In genomic region chr10:72097448-72098300, GRCh38 we compare ENCODE assay signal across 9 cellular contexts. TPM values are rescaled to one million over a fixed set of nuclear protein-coding genes. Genes with fewer than 3 reads are reported as not detected.
A peak's percentile ranks its signal among the peaks of the same experiment; 100 is the strongest.
DNase-seq lines count a peak whose midpoint lies in the region; ATAC-seq and TF ChIP-seq lines count a peak whose summit lies in the region.
"Had no signal": no experiment of that assay in that cellular context is flagged by ENCODE, and none has a peak within 500 bp of the region (broad histone marks: within the 10 kb centered on the region; RNA-seq: fewer than 3 reads in every experiment).

No MANE protein-coding gene starts in this region.

- CTCF ChIA-PET in Caco-2 (lab: Charles Lee), result interaction anchor here (1.5 kb wide), 1 partner anchor 28 kb away, joined by 4 read pairs; no protein-coding TSS in a partner anchor

- H3K36me3 ChIP-seq in Caco-2 (ENCODE audit: control insufficient read depth, insufficient read depth, low read length), result no peaks in the 10 kb centered on the region

- no peaks in the 10 kb centered on the region for H3K9me3 ChIP-seq in Caco-2

- H3K4me1 ChIP-seq in Caco-2, result peaks cover 49% of the 10 kb centered on the region

- H3K36me3 Mint-ChIP-seq in Caco-2 (ENCODE audit: insufficient read depth, unreplicated experiment) (peaks cover 41% of the 10 kb centered on the region), glutamatergic neuron (ENCODE audit: unreplicated experiment) (no peaks in the 10 kb centered on the region)

- intact Hi-C loops in Caco-2 (cut with micrococcal nuclease; ENCODE audit: unreplicated experiment) (loop anchor here (2.0 to 5.0 kb wide), 3 partner anchors 50 to 175 kb away; partner anchors contain the start of gene DDIT4), sciatic nerve (cut with DNase I) (no loop called here)

- DNase-seq in Caco-2 (peak; percentile 62 to 82), M059J (ENCODE audit: low read depth) (peak; percentile 95), choroid plexus epithelial cell (ENCODE audit: low read depth) (peak; percentile 91), mucosa of gallbladder (ENCODE audit: low spot score) (peak; percentile 79), glutamatergic neuron (no peak), sciatic nerve (ENCODE audit: low spot score) (no peak), pons (ENCODE audit: low spot score) (no peak)
- DNase-seq: activated CD8-positive, alpha-beta memory T cell treated with anti-CD3 and anti-CD28 coated beads, Interleukin-2, amount 10 ng/mL, durations not matched to agents 7 days and 5 days had no signal

- H3K4me3 Mint-ChIP-seq in Caco-2 (ENCODE audit: unreplicated experiment) (peak overlapping the region; percentile 14), glutamatergic neuron (ENCODE audit: unreplicated experiment) (no peak overlapping the region)
- H3K4me3 Mint-ChIP-seq: activated CD8-positive, alpha-beta memory T cell treated with anti-CD3 and anti-CD28 coated beads, Interleukin-2, amount 10 ng/mL, durations not matched to agents 7 days and 5 days had no signal

- H3K27ac Mint-ChIP-seq in Caco-2 (ENCODE audit: unreplicated experiment) (peak overlapping the region; percentile 65), glutamatergic neuron (ENCODE audit: unreplicated experiment) (no peak overlapping the region)
- H3K27ac Mint-ChIP-seq: activated CD8-positive, alpha-beta memory T cell treated with anti-CD3 and anti-CD28 coated beads, Interleukin-2, amount 10 ng/mL, durations not matched to agents 7 days and 5 days had no signal

- H3K4me3 ChIP-seq in Caco-2 (ENCODE audit: low read depth, low read length), result no peak overlapping the region
- H3K4me3 ChIP-seq in choroid plexus epithelial cell (ENCODE audit: low read depth, low read length), result no peak overlapping the region

- TSS peak; percentile 98 for BruUV-seq in Caco-2 (replicated peaks; lab: Mats Ljungman, UMichigan)

- POLR2A ChIA-PET in Caco-2 (lab: Charles Lee), result interaction anchor here (0.6 kb wide), 1 partner anchor 67 kb away, joined by 3 read pairs; no protein-coding TSS in a partner anchor

- ATAC-seq in sciatic nerve, result no peak
- no peak for ATAC-seq in GM18520 (IDR thresholded peaks at IDR 0.05; ENCODE audit: unreplicated experiment)
- ATAC-seq: activated CD8-positive, alpha-beta memory T cell treated with anti-CD3 and anti-CD28 coated beads, Interleukin-2, amount 10 ng/mL, durations not matched to agents 7 days and 5 days had no signal

- H3K9me3 Mint-ChIP-seq in Caco-2 (ENCODE audit: unreplicated experiment) (no peaks in the 10 kb centered on the region), glutamatergic neuron (ENCODE audit: unreplicated experiment) (no peaks in the 10 kb centered on the region)

- no peaks in the 10 kb centered on the region for H3K27me3 ChIP-seq in Caco-2 (replicated peaks; ENCODE audit: control insufficient read depth, insufficient read depth, low read length)

- H3K4me1 Mint-ChIP-seq in Caco-2 (ENCODE audit: low read depth, unreplicated experiment), result peaks cover 62% of the 10 kb centered on the region
- peaks cover 6% of the 10 kb centered on the region for H3K4me1 Mint-ChIP-seq in glutamatergic neuron (ENCODE audit: low read depth, unreplicated experiment)

- no peak for TF ChIP-seq CTCF in Caco-2 (IDR thresholded peaks at IDR 0.05; ENCODE audit: insufficient read depth in 1 of 2, low read depth in 1 of 2, low read length in 1 of 2, severe bottlenecking in 1 of 2, unreplicated experiment in 1 of 2)
- TF ChIP-seq CTCF in choroid plexus epithelial cell (conservative IDR thresholded peaks at IDR 0.05; ENCODE audit: low read depth, low read length), result no peak
- TF ChIP-seq CTCF in glutamatergic neuron (IDR thresholded peaks at IDR 0.05; ENCODE audit: partially characterized antibody, unreplicated experiment), result no peak

- no peaks in the 10 kb centered on the region for H3K27me3 Mint-ChIP-seq in Caco-2 (ENCODE audit: insufficient read depth, unreplicated experiment)
- H3K27me3 Mint-ChIP-seq in glutamatergic neuron (ENCODE audit: unreplicated experiment), result no peaks in the 10 kb centered on the region
- H3K27me3 Mint-ChIP-seq: activated CD8-positive, alpha-beta memory T cell treated with anti-CD3 and anti-CD28 coated beads, Interleukin-2, amount 10 ng/mL, durations not matched to agents 7 days and 5 days had no signal

RNA-seq across cellular contexts. Expression of gene SPOCK2, which starts 9.3 kb away (rescaled TPM):
- total RNA-seq in Caco-2 (2022) (1.6 and 3.0 TPM in 2 replicates), mucosa of gallbladder (250 TPM), glutamatergic neuron (ENCODE audit: unreplicated experiment) (362 TPM), sciatic nerve (5.3 TPM)
- total RNA-seq in M059J (2014; rRNA removed; shearing (Covaris generic)), result 0.05 TPM in 1 of 2 replicates, not detected in the other

Comparison
In these comparisons a context has a peak if more than half of its experiments do, and no peak if none do; other contexts are left out.
1. DNase-seq: peak in Caco-2 (2 of 2), M059J (single experiment), choroid plexus epithelial cell (single experiment) and mucosa of gallbladder (single experiment); none in glutamatergic neuron (single experiment), sciatic nerve (single experiment) and pons (single experiment).
2. RNA of gene SPOCK2, which starts 9.3 kb away (total RNA-seq): 362 TPM in glutamatergic neuron (single experiment) and 250 TPM in mucosa of gallbladder (single experiment); 5.3 TPM in sciatic nerve (single experiment), 1.6 to 3.0 TPM in Caco-2 and 0.05 TPM in M059J; every median in the first group is over 10 times any median in the second.